ENCODE assay signal across 8 cellular contexts in the genomic region with DNA sequence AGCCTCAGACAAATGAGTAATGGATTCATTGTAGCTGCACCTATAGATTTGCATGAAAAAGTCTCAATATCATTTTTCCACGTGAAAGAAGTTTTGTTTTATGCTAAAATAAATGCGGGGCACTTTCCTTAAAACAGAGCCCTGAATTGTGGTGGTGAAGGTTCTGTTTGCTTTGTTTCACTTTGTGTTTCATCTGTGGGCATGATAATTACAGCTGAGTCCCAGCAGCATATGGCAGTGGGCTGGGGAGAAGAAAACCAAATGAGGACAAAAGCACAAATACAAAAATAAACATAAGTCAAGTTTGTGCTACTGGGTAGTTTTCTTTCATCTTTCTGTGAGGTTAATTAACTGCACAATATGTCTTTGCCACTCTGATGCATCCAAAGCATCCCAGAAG.
"Had no signal": no experiment of that assay in that cellular context is flagged by ENCODE, and none has a peak within 500 bp of the region (broad histone marks: within the 10 kb centered on the region; RNA-seq: fewer than 3 reads in every experiment).

No MANE protein-coding gene starts in this region.

- H3K27me3 Mint-ChIP-seq: IgD-negative memory B cell had no signal

- H3K9ac ChIP-seq: KMS-11 had no signal

- H3K4me3 ChIP-seq: K562 had no signal

- H3K4me3 Mint-ChIP-seq: IgD-negative memory B cell had no signal

- H3K27ac Mint-ChIP-seq: IgD-negative memory B cell had no signal

- H3K27ac ChIP-seq: HL-60, KMS-11 had no signal

- ATAC-seq: HepG2, K562 had no signal

- H3K4me2 ChIP-seq: KMS-11 had no signal

- DNase-seq: IMR-90, KBM-7, KG1 had no signal

- H3K4me1 Mint-ChIP-seq: IgD-negative memory B cell had no signal

- H3K36me3 Mint-ChIP-seq: IgD-negative memory B cell had no signal
